ENCODE assay signal across 26 cellular contexts in the genomic region with DNA sequence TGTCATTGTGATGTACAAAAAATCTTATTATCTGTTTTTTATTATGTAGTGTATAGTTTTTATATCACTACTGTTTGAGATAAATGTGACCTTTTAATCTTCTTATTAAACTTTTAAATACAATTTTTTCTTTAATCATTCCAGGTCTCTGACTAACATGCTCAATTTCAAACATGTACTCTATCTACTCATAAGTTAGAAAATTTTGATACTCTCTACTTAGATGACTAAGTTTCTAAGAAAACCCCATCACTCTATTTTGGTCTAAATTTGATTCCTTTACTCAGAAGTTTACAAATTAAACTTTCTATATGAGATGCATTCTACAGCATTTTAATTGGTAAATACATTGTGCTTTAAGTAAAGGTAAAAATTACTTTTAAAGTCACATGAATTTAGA.
DNase-seq lines count a peak whose midpoint lies in the region; ATAC-seq and FAIRE-seq lines count a peak whose summit lies in the region.
"Had no signal": no experiment of that assay in that cellular context is flagged by ENCODE, and none has a peak within 500 bp of the region (broad histone marks: within the 10 kb centered on the region; RNA-seq: fewer than 3 reads in every experiment).

No MANE protein-coding gene starts in this region.

- no peak for DNase-seq in activated CD4-positive, alpha-beta T cell treated with anti-CD3 and anti-CD28 coated beads for 36 hours
- DNase-seq in activated CD4-positive, alpha-beta T cell treated with anti-CD3 and anti-CD28 coated beads, Interleukin-2, amount 50 U/mL, for 1 hour, result no peak
- no peak for DNase-seq in activated T-cell treated with anti-CD3 and anti-CD28 coated beads, Interleukin-2, amount 50 U/mL, for 72 hours
- no peak for DNase-seq in activated T-cell treated with anti-CD3 and anti-CD28 coated beads, Interleukin-2, amount 50 U/mL, for 48 hours
- no peak for DNase-seq in stimulated activated effector memory CD8-positive, alpha-beta T cell treated with anti-CD3 and anti-CD28 coated beads, Interleukin-12 subunit alpha, Interleukin-12 subunit beta, amount 100 ng/mL, for 72 hours (ENCODE audit: low spot score in 2 of 2)
- DNase-seq in DMS53 treated with DMSO at 0.1 percent for 48 hours (lab: John Stamatoyannopoulos, UW; ENCODE audit: unreplicated experiment) (no peak), NCI-H226 (no peak)
- DNase-seq: 8988T; ACHN; BE2C; C1 segment of cervical spinal cord; CD4-positive, alpha-beta memory T cell; CD4-positive, CD25-positive, alpha-beta regulatory T cell; CD8-positive, alpha-beta memory T cell; COR-L47; DMS 273 treated with DMSO at 0.1 percent for 48 hours; DMS153; DMS53; DMS79 treated with DMSO at 0.1 percent for 48 hours; GF-D8 had no signal

- no peaks in the 10 kb centered on the region for H3K27me3 Mint-ChIP-seq in activated CD4-positive, alpha-beta T cell treated with anti-CD3 and anti-CD28 coated beads for 36 hours
- no peaks in the 10 kb centered on the region for H3K27me3 Mint-ChIP-seq in activated T-cell treated with anti-CD3 and anti-CD28 coated beads, Interleukin-2, amount 50 U/mL, for 72 hours (ENCODE audit: low read depth)
- H3K27me3 Mint-ChIP-seq: CD4-positive, alpha-beta memory T cell; CD4-positive, CD25-positive, alpha-beta regulatory T cell; CD8-positive, alpha-beta memory T cell had no signal

- CTCF ChIA-PET in activated CD4-positive, alpha-beta T cell treated with anti-CD3 and anti-CD28 coated beads for 36 hours (lab: Charles Lee), result no interaction called here

- H3K9me3 Mint-ChIP-seq in activated CD4-positive, alpha-beta T cell treated with anti-CD3 and anti-CD28 coated beads for 36 hours (ENCODE audit: low read depth), result peaks cover 5% of the 10 kb centered on the region
- peaks cover 4 to 5% of the 10 kb centered on the region in 2 donors for H3K9me3 Mint-ChIP-seq in activated T-cell treated with anti-CD3 and anti-CD28 coated beads, Interleukin-2, amount 50 U/mL, for 72 hours
- H3K9me3 Mint-ChIP-seq in stimulated activated effector memory CD8-positive, alpha-beta T cell treated with anti-CD3 and anti-CD28 coated beads, Interleukin-12 subunit alpha, Interleukin-12 subunit beta, amount 100 ng/mL, for 72 hours, result no peaks in the 10 kb centered on the region

- no peaks in the 10 kb centered on the region for H3K4me1 Mint-ChIP-seq in activated CD4-positive, alpha-beta T cell treated with anti-CD3 and anti-CD28 coated beads for 36 hours
- H3K4me1 Mint-ChIP-seq in activated T-cell treated with anti-CD3 and anti-CD28 coated beads, Interleukin-2, amount 50 U/mL, for 72 hours (ENCODE audit: low read depth), result no peaks in the 10 kb centered on the region
- H3K4me1 Mint-ChIP-seq in stimulated activated effector memory CD8-positive, alpha-beta T cell treated with anti-CD3 and anti-CD28 coated beads, Interleukin-12 subunit alpha, Interleukin-12 subunit beta, amount 100 ng/mL, for 72 hours, result peaks cover 6% of the 10 kb centered on the region
- H3K4me1 Mint-ChIP-seq: CD14-positive monocyte; CD8-positive, alpha-beta memory T cell had no signal

- POLR2A ChIA-PET in activated CD4-positive, alpha-beta T cell treated with anti-CD3 and anti-CD28 coated beads for 36 hours (lab: Charles Lee), result no interaction called here

- ATAC-seq in activated CD4-positive, alpha-beta T cell treated with anti-CD3 and anti-CD28 coated beads for 36 hours, result peak; percentile 42
- peak; percentile 29 to 58 for ATAC-seq in activated T-cell treated with anti-CD3 and anti-CD28 coated beads, Interleukin-2, amount 50 U/mL, for 72 hours (replicated peaks in 1 of 2)
- ATAC-seq in stimulated activated effector memory CD8-positive, alpha-beta T cell treated with anti-CD3 and anti-CD28 coated beads, Interleukin-12 subunit alpha, Interleukin-12 subunit beta, amount 100 ng/mL, for 72 hours, result peak; percentile 89

- no peak overlapping the region for H3K27ac Mint-ChIP-seq in activated CD4-positive, alpha-beta T cell treated with anti-CD3 and anti-CD28 coated beads for 36 hours
- no peak overlapping the region for H3K27ac Mint-ChIP-seq in activated T-cell treated with anti-CD3 and anti-CD28 coated beads, Interleukin-2, amount 50 U/mL, for 72 hours
- H3K27ac Mint-ChIP-seq in stimulated activated effector memory CD8-positive, alpha-beta T cell treated with anti-CD3 and anti-CD28 coated beads, Interleukin-12 subunit alpha, Interleukin-12 subunit beta, amount 100 ng/mL, for 72 hours, result no peak overlapping the region
- H3K27ac Mint-ChIP-seq: CD14-positive monocyte; CD4-positive, alpha-beta memory T cell; CD4-positive, CD25-positive, alpha-beta regulatory T cell; CD8-positive, alpha-beta memory T cell had no signal

- H3K36me3 Mint-ChIP-seq in activated CD4-positive, alpha-beta T cell treated with anti-CD3 and anti-CD28 coated beads for 36 hours (ENCODE audit: low read depth), result peaks cover 9% of the 10 kb centered on the region
- H3K36me3 Mint-ChIP-seq in activated T-cell treated with anti-CD3 and anti-CD28 coated beads, Interleukin-2, amount 50 U/mL, for 72 hours (ENCODE audit: insufficient read depth in 2 of 2), result peaks cover 3 to 6% of the 10 kb centered on the region in 2 donors
- H3K36me3 Mint-ChIP-seq in stimulated activated effector memory CD8-positive, alpha-beta T cell treated with anti-CD3 and anti-CD28 coated beads, Interleukin-12 subunit alpha, Interleukin-12 subunit beta, amount 100 ng/mL, for 72 hours, result no peaks in the 10 kb centered on the region

- intact Hi-C loops in activated CD4-positive, alpha-beta T cell treated with anti-CD3 and anti-CD28 coated beads for 36 hours (cut with DNase I, micrococcal nuclease), result no loop called here

- no peak overlapping the region for H3K4me3 Mint-ChIP-seq in activated CD4-positive, alpha-beta T cell treated with anti-CD3 and anti-CD28 coated beads for 36 hours
- no peak overlapping the region for H3K4me3 Mint-ChIP-seq in activated T-cell treated with anti-CD3 and anti-CD28 coated beads, Interleukin-2, amount 50 U/mL, for 72 hours
- H3K4me3 Mint-ChIP-seq in stimulated activated effector memory CD8-positive, alpha-beta T cell treated with anti-CD3 and anti-CD28 coated beads, Interleukin-12 subunit alpha, Interleukin-12 subunit beta, amount 100 ng/mL, for 72 hours, result no peak overlapping the region
- H3K4me3 Mint-ChIP-seq: CD14-positive monocyte; CD4-positive, CD25-positive, alpha-beta regulatory T cell; CD8-positive, alpha-beta memory T cell had no signal

- peak; percentile 21 for FAIRE-seq in colon (lab: Jason Lieb, UNC)
- FAIRE-seq: A204.1, G401.6, GM12891, GM19239 had no signal
